Comparison of ENCODE assay signal across 24 cellular contexts in genomic region chr4:100366213-100366612, GRCh38.
DNase-seq lines count a peak whose midpoint lies in the region; FAIRE-seq and TF ChIP-seq lines count a peak whose summit lies in the region.
"Had no signal": no experiment of that assay in that cellular context is flagged by ENCODE, and none has a peak within 500 bp of the region (broad histone marks: within the 10 kb centered on the region; RNA-seq: fewer than 3 reads in every experiment).

No MANE protein-coding gene starts in this region.

- H3K4me1 Mint-ChIP-seq in MCF 10A (ENCODE audit: insufficient read depth, unreplicated experiment) = no peaks in the 10 kb centered on the region
- H3K4me1 Mint-ChIP-seq: CD14-positive monocyte; central memory CD8-positive, alpha-beta T cell had no signal

- H3K27ac Mint-ChIP-seq in MCF 10A (ENCODE audit: low read depth, unreplicated experiment) = no peak overlapping the region
- H3K27ac Mint-ChIP-seq: activated CD8-positive, alpha-beta T cell treated with anti-CD3 and anti-CD28 coated beads, Interleukin-2, amount 10 ng/mL, durations not matched to agents 7 days and 5 days; activated T-cell treated with anti-CD3 and anti-CD28 coated beads, Interleukin-2, amount 50 U/mL, for 72 hours; CD14-positive monocyte; IgD-negative memory B cell had no signal

- DNase-seq in mammary epithelial cell (peak; percentile 23), MCF 10A (ENCODE audit: unreplicated experiment) (no peak), M059J (ENCODE audit: low read depth) (peak; percentile 4), foreskin melanocyte (peak; percentile 63), stomach (no peak), GM12891 (ENCODE audit: insufficient read length, low spot score) (no peak), uterus (no peak), NCI-H1436 treated with DMSO at 0.1 percent for 48 hours (lab: John Stamatoyannopoulos, UW) (no peak)
- DNase-seq: activated CD8-positive, alpha-beta T cell treated with anti-CD3 and anti-CD28 coated beads, Interleukin-2, amount 10 ng/mL, durations not matched to agents 7 days and 5 days; activated T-cell treated with anti-CD3 and anti-CD28 coated beads, Interleukin-2, amount 50 U/mL, for 72 hours; DND-41; effector memory CD4-positive, alpha-beta T cell; hippocampal formation; NCI-H1092; NCI-H82; SW 1271; tibial artery had no signal

- H3K4me3 ChIP-seq in mammary epithelial cell (replicated peaks in 1 of 3; ENCODE audit: insufficient read depth in 1 of 3, low read depth in 2 of 3, low read length in 3 of 3) = no peak overlapping the region
- no peak overlapping the region for H3K4me3 ChIP-seq in stomach
- H3K4me3 ChIP-seq in uterus = no peak overlapping the region
- H3K4me3 ChIP-seq: skin epidermis, tibial artery had no signal

- no peaks in the 10 kb centered on the region for H3K9me3 ChIP-seq in mammary epithelial cell (replicated peaks; ENCODE audit: insufficient read depth, low read length)
- no peaks in the 10 kb centered on the region for H3K9me3 ChIP-seq in stomach
- no peaks in the 10 kb centered on the region for H3K9me3 ChIP-seq in uterus
- H3K9me3 ChIP-seq: tibial artery had no signal

- TF ChIP-seq EP300 in stomach (IDR thresholded peaks at IDR 0.05) = no peak

- no peaks in the 10 kb centered on the region for H3K79me2 ChIP-seq in mammary epithelial cell (ENCODE audit: insufficient read depth, low read length)
- H3K79me2 ChIP-seq: parathyroid adenoma had no signal

- dilution Hi-C loops in mammary epithelial cell (cut with HindIII; ENCODE audit: low sequenced_read_pairs) = no loop called here

- H3K36me3 Mint-ChIP-seq in MCF 10A (ENCODE audit: insufficient read depth, unreplicated experiment) = no peaks in the 10 kb centered on the region
- H3K36me3 Mint-ChIP-seq: CD14-positive monocyte, IgD-negative memory B cell had no signal

- no peaks in the 10 kb centered on the region for H3K27me3 Mint-ChIP-seq in MCF 10A (ENCODE audit: insufficient read depth, unreplicated experiment)
- H3K27me3 Mint-ChIP-seq: central memory CD8-positive, alpha-beta T cell; IgD-negative memory B cell had no signal

- H3K27me3 ChIP-seq in mammary epithelial cell (ENCODE audit: insufficient read depth, low read length) (no peaks in the 10 kb centered on the region), stomach (no peaks in the 10 kb centered on the region), uterus (no peaks in the 10 kb centered on the region)
- H3K27me3 ChIP-seq: tibial artery had no signal

- H2AFZ ChIP-seq in mammary epithelial cell (ENCODE audit: low read depth, low read length) = no peak overlapping the region
- H2AFZ ChIP-seq: parathyroid adenoma had no signal

- no peak overlapping the region for H3K9ac ChIP-seq in mammary epithelial cell (ENCODE audit: insufficient read depth, low read length)
- H3K9ac ChIP-seq: parathyroid adenoma had no signal

- in situ Hi-C loops in mammary epithelial cell (cut with MboI; ENCODE audit: low sequenced_read_pairs in 2 of 2) = no loop called here

- H3K27ac ChIP-seq in mammary epithelial cell (ENCODE audit: insufficient read depth, low read depth, low read length) (no peak overlapping the region), stomach (no peak overlapping the region), uterus (no peak overlapping the region)
- H3K27ac ChIP-seq: 22Rv1, parathyroid adenoma, skin epidermis, tibial artery had no signal

- H3K9me3 Mint-ChIP-seq in MCF 10A (ENCODE audit: unreplicated experiment) = no peaks in the 10 kb centered on the region
- H3K9me3 Mint-ChIP-seq: activated T-cell treated with anti-CD3 and anti-CD28 coated beads, Interleukin-2, amount 50 U/mL, for 72 hours; central memory CD8-positive, alpha-beta T cell; IgD-negative memory B cell had no signal

- POLR2A ChIA-PET in MCF 10A (lab: Yijun Ruan, JAX) = no interaction called here

- intact Hi-C loops in mammary epithelial cell (cut with micrococcal nuclease) = no loop called here
- intact Hi-C loops in MCF 10A (cut with micrococcal nuclease) = no loop called here
- intact Hi-C loops in stomach (cut with DNase I; ENCODE audit: low total_unique reads) = no loop called here
- intact Hi-C loops in uterus (cut with DNase I; ENCODE audit: low total_unique reads) = no loop called here

- TF ChIP-seq CTCF in mammary epithelial cell (conservative IDR thresholded peaks at IDR 0.05 in 1 of 2, IDR thresholded peaks at IDR 0.05 in 1 of 2; ENCODE audit: extremely low read depth in 1 of 2, insufficient read depth in 1 of 2, low read depth in 1 of 2, low read length in 2 of 2) = no peak
- TF ChIP-seq CTCF in MCF 10A (IDR thresholded peaks at IDR 0.05; ENCODE audit: unreplicated experiment) = no peak
- no peak for TF ChIP-seq CTCF in stomach (IDR thresholded peaks at IDR 0.05)
- no peak for TF ChIP-seq CTCF in uterus (IDR thresholded peaks at IDR 0.05)

- no peak overlapping the region for H3K4me2 ChIP-seq in mammary epithelial cell (ENCODE audit: insufficient read depth, low read depth, low read length)

- no peak for FAIRE-seq in GM12891 (lab: Jason Lieb, UNC)
- FAIRE-seq: H54 had no signal

- H4K20me1 ChIP-seq in mammary epithelial cell (ENCODE audit: insufficient read depth, low read length) = no peaks in the 10 kb centered on the region

- peaks cover 7% of the 10 kb centered on the region for H3K4me1 ChIP-seq in mammary epithelial cell (ENCODE audit: insufficient read depth, low read length)
- no peaks in the 10 kb centered on the region for H3K4me1 ChIP-seq in stomach
- no peaks in the 10 kb centered on the region for H3K4me1 ChIP-seq in uterus
- H3K4me1 ChIP-seq: parathyroid adenoma, tibial artery had no signal

- no peaks in the 10 kb centered on the region for H3K36me3 ChIP-seq in mammary epithelial cell (ENCODE audit: insufficient read depth, low read length)
- H3K36me3 ChIP-seq in stomach = no peaks in the 10 kb centered on the region
- no peaks in the 10 kb centered on the region for H3K36me3 ChIP-seq in uterus
- H3K36me3 ChIP-seq: tibial artery had no signal

- CTCF ChIA-PET in mammary epithelial cell (lab: Charles Lee; ENCODE audit: low non-redundant PET) (no interaction called here), MCF 10A (lab: Yijun Ruan, JAX) (no interaction called here)

- no TSS peak for BruUV-seq in mammary epithelial cell (replicated peaks; lab: Mats Ljungman, UMichigan)
- no TSS peak for BruUV-seq in MCF 10A (replicated peaks; lab: Mats Ljungman, UMichigan)

- TF ChIP-seq POLR2A in stomach (IDR thresholded peaks at IDR 0.05) (no peak), GM12891 (IDR thresholded peaks at IDR 0.05; ENCODE audit: low read depth, low read length) (no peak), uterus (IDR thresholded peaks at IDR 0.05) (no peak)

- WGBS in mammary epithelial cell (ENCODE audit: low coverage, missing lambda C conversion rate) = 28% methylated on average over 2 of the region's 2 CpGs
- 19 to 43% (median 32%) methylated on average over 2 of the region's 2 CpGs for WGBS in stomach, 5 donors

- no peak overlapping the region for H3K4me3 Mint-ChIP-seq in MCF 10A (ENCODE audit: unreplicated experiment)
- H3K4me3 Mint-ChIP-seq: activated CD8-positive, alpha-beta T cell treated with anti-CD3 and anti-CD28 coated beads, Interleukin-2, amount 10 ng/mL, durations not matched to agents 7 days and 5 days; activated T-cell treated with anti-CD3 and anti-CD28 coated beads, Interleukin-2, amount 50 U/mL, for 72 hours; CD14-positive monocyte; central memory CD8-positive, alpha-beta T cell; IgD-negative memory B cell had no signal

TF ChIP-seq in GM12891, 5 proteins besides CTCF, POLR2A, EP300 and RAD21:
- TF ChIP-seq POLR2AphosphoS5 (IDR thresholded peaks at IDR 0.05; ENCODE audit: low read depth, low read length) (no peak), TAF1 (IDR thresholded peaks at IDR 0.05; ENCODE audit: low read depth, low read length) (no peak), PAX5 (IDR thresholded peaks at IDR 0.05; ENCODE audit: insufficient read depth, low read length, severe bottlenecking) (no peak), POU2F2 (IDR thresholded peaks at IDR 0.05; ENCODE audit: low read depth, low read length) (no peak), SPI1 (IDR thresholded peaks at IDR 0.05; ENCODE audit: low read depth, low read length) (no peak)
TF ChIP-seq in GM12891: peak in this region for 0.

Comparison
In these comparisons a context has a peak if more than half of its experiments do, and no peak if none do; other contexts are left out.
1. DNase-seq: peak in mammary epithelial cell (single experiment), M059J (single experiment) and foreskin melanocyte (single experiment); none in MCF 10A (single experiment), stomach (single experiment), GM12891 (single experiment), uterus (0 of 2) and NCI-H1436 treated with DMSO at 0.1 percent for 48 hours (single experiment).